ENCODE assay signal across 10 cellular contexts in genomic region chr12:24838531-24838950, GRCh38.
DNase-seq lines count a peak whose midpoint lies in the region; ATAC-seq and TF ChIP-seq lines count a peak whose summit lies in the region.
"Had no signal": no experiment of that assay in that cellular context is flagged by ENCODE, and none has a peak within 500 bp of the region (broad histone marks: within the 10 kb centered on the region; RNA-seq: fewer than 3 reads in every experiment).

No MANE protein-coding gene starts in this region.

- H3K36me3 ChIP-seq in transverse colon, result no peaks in the 10 kb centered on the region

- no peaks in the 10 kb centered on the region for H3K27me3 Mint-ChIP-seq in activated CD4-positive, alpha-beta T cell treated with anti-CD3 and anti-CD28 coated beads, Interleukin-2, amount 10 ng/mL, durations not matched to agents 7 days and 5 days

- in situ Hi-C loops in SK-MEL-5 (cut with HindIII; ENCODE audit: low pct_unique_long_range_greater_than_20kb, low sequenced_read_pairs) (no loop called here), transverse colon (cut with MboI; ENCODE audit: low pct_ligation_motif_present in 1 of 4, low pct_unique_long_range_greater_than_20kb in 1 of 4, low sequenced_read_pairs in 3 of 4) (loop anchor here in 2 of 4 donors (25.0 kb wide), 1 partner anchor 1626 kb away; no protein-coding TSS in a partner anchor)

- TF ChIP-seq POLR2A in transverse colon (IDR thresholded peaks at IDR 0.05), result no peak

- no peaks in the 10 kb centered on the region for H3K27me3 ChIP-seq in transverse colon

- intact Hi-C loops in transverse colon (cut with DNase I; ENCODE audit: low total_unique reads), result no loop called here

- no peaks in the 10 kb centered on the region for H3K36me3 Mint-ChIP-seq in activated CD4-positive, alpha-beta T cell treated with anti-CD3 and anti-CD28 coated beads, Interleukin-2, amount 10 ng/mL, durations not matched to agents 7 days and 5 days (ENCODE audit: low read depth)

- 40 to 43% methylated on average over 2 of the region's 2 CpGs for WGBS in transverse colon (ENCODE audit: low coverage in 1 of 2), 2 donors

- no peak for TF ChIP-seq CTCF in transverse colon (IDR thresholded peaks at IDR 0.05)

- POLR2A ChIA-PET in activated CD4-positive, alpha-beta T cell treated with anti-CD3 and anti-CD28 coated beads, Interleukin-2, amount 10 ng/mL, durations not matched to agents 7 days and 5 days (lab: Charles Lee), result no interaction called here

- peak overlapping the region; percentile 22 for H3K27ac Mint-ChIP-seq in activated CD4-positive, alpha-beta T cell treated with anti-CD3 and anti-CD28 coated beads, Interleukin-2, amount 10 ng/mL, durations not matched to agents 7 days and 5 days

- no peak overlapping the region for H3K4me3 ChIP-seq in transverse colon

- H3K27ac ChIP-seq in transverse colon, result peak overlapping the region; percentile 46 to 75 (median 54)
- H3K27ac ChIP-seq: C4-2B had no signal

- H3K4me3 Mint-ChIP-seq in activated CD4-positive, alpha-beta T cell treated with anti-CD3 and anti-CD28 coated beads, Interleukin-2, amount 10 ng/mL, durations not matched to agents 7 days and 5 days, result no peak overlapping the region
- H3K4me3 Mint-ChIP-seq: neural crest cell had no signal

- H3K9me3 ChIP-seq in transverse colon, result no peaks in the 10 kb centered on the region

- H3K4me1 ChIP-seq in transverse colon, result peaks cover 0 to 27% (median 6%) of the 10 kb centered on the region in 4 donors

- TF ChIP-seq EP300 in transverse colon (IDR thresholded peaks at IDR 0.05; ENCODE audit: low read depth), result no peak

- peaks cover 29% of the 10 kb centered on the region for H3K4me1 Mint-ChIP-seq in activated CD4-positive, alpha-beta T cell treated with anti-CD3 and anti-CD28 coated beads, Interleukin-2, amount 10 ng/mL, durations not matched to agents 7 days and 5 days

- ATAC-seq in HG02884 (IDR thresholded peaks at IDR 0.05; ENCODE audit: unreplicated experiment), result peak; percentile 38

- peak; percentile 13 for DNase-seq in activated CD4-positive, alpha-beta T cell treated with anti-CD3 and anti-CD28 coated beads, Interleukin-2, amount 10 ng/mL, durations not matched to agents 7 days and 5 days
- DNase-seq in activated CD4-positive, alpha-beta T cell treated with anti-CD3 and anti-CD28 coated beads, Interleukin-2, amount 50 U/mL, for 1 hour, result no peak
- DNase-seq in SK-MEL-5 (ENCODE audit: low read depth, low spot score), result peak; percentile 60
- DNase-seq in glomerular visceral epithelial cell (ENCODE audit: extremely low spot score), result peak; percentile 30
- peak; percentile 37 for DNase-seq in transverse colon
- DNase-seq in NCI-H82 (lab: John Stamatoyannopoulos, UW), result no peak
- no peak for DNase-seq in NCI-H69 (lab: John Stamatoyannopoulos, UW)

- CTCF ChIA-PET in activated CD4-positive, alpha-beta T cell treated with anti-CD3 and anti-CD28 coated beads, Interleukin-2, amount 10 ng/mL, durations not matched to agents 7 days and 5 days (lab: Charles Lee), result interaction anchor here (0.7 to 2.9 kb wide), 4 partner anchors 28 to 117 kb away, joined by 3 to 9 read pairs (median 5); no protein-coding TSS in a partner anchor

- no peaks in the 10 kb centered on the region for H3K9me3 Mint-ChIP-seq in activated CD4-positive, alpha-beta T cell treated with anti-CD3 and anti-CD28 coated beads, Interleukin-2, amount 10 ng/mL, durations not matched to agents 7 days and 5 days
- H3K9me3 Mint-ChIP-seq: neural crest cell had no signal

Comparison
In these comparisons a context has a peak if more than half of its experiments do, and no peak if none do; other contexts are left out.
1. DNase-seq: peak in activated CD4-positive, alpha-beta T cell treated with anti-CD3 and anti-CD28 coated beads, Interleukin-2, amount 10 ng/mL, durations not matched to agents 7 days and 5 days (single experiment), SK-MEL-5 (single experiment), glomerular visceral epithelial cell (single experiment) and transverse colon (single experiment); none in activated CD4-positive, alpha-beta T cell treated with anti-CD3 and anti-CD28 coated beads, Interleukin-2, amount 50 U/mL, for 1 hour (single experiment), NCI-H82 (single experiment) and NCI-H69 (single experiment).